ENCODE assay signal across 9 cellular contexts in the genomic region with DNA sequence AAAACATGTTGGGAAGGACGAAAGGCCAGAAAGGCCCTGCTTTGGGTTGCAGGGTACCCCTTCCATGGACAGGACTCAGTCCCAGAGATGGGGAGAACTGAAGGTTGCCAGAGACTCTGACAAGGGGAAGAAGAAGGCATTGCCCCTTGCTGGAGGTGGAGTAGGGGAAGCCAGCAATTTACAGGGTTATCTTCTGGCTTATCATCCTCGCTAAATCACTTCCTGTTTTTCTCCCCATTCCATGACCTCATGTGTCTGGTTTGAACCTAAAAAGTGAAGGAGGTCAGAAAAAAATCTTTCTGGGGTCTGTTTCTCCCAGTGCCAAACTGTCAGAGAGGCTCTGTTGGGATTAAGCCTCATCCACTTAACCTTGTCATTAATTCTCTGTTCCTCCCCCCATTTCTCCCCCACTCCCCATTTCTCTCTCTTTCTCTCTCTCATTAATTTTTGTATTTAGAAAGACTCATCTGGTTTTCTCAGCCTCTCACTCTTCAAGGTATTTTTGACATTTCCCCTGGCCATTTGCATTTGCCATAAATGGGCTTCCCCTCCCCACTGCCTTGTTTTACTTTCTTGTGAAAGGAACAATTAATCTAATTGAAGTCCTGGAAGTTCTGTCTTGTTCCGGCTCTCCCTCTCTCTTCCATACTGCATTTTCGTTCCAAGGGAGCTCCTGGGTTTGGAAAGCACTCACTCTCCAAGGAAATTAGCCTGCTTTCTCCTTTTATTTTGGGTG. TPM values are rescaled to one million over a fixed set of nuclear protein-coding genes. Genes with fewer than 3 reads are reported as not detected.
DNase-seq lines count a peak whose midpoint lies in the region; ATAC-seq and TF ChIP-seq lines count a peak whose summit lies in the region.
"Had no signal": no experiment of that assay in that cellular context is flagged by ENCODE, and none has a peak within 500 bp of the region (broad histone marks: within the 10 kb centered on the region; RNA-seq: fewer than 3 reads in every experiment).

No MANE protein-coding gene starts in this region.

- no peaks in the 10 kb centered on the region for H3K9me2 ChIP-seq in OCI-LY1 (ENCODE audit: low read depth, low read length)

- WGBS in trophoblast cell (ENCODE audit: extremely low coverage, insufficient coverage, insufficient read length): no CpG with 5 or more reads among the region's 4 CpGs

- peak overlapping the region; percentile 39 for H2BK12ac ChIP-seq in trophoblast cell (ENCODE audit: low read length)

- peak overlapping the region; percentile 56; the same call in 1 of the 2 replicates for H3K4me2 ChIP-seq in OCI-LY1 (ENCODE audit: low read length)
- no peak overlapping the region for H3K4me2 ChIP-seq in trophoblast cell (ENCODE audit: low read length)

- no peak overlapping the region for H3K18ac ChIP-seq in trophoblast cell (ENCODE audit: low read length)

- peak overlapping the region; percentile 75 for H3K27ac ChIP-seq in OCI-LY1 (ENCODE audit: low read depth, low read length, poor library complexity, severe bottlenecking)
- peak overlapping the region in 35 of 59 donors; percentile 0 to 70 (median 38) for H3K27ac ChIP-seq in dorsolateral prefrontal cortex
- peak overlapping the region; percentile 94 for H3K27ac ChIP-seq in trophoblast cell (ENCODE audit: low read depth, low read length)
- no peak overlapping the region for H3K27ac ChIP-seq in SJCRH30

- intact Hi-C loops in dorsolateral prefrontal cortex (cut with DNase I): no loop called here

- H2AFZ ChIP-seq in OCI-LY1 (ENCODE audit: low read length) (no peak overlapping the region), trophoblast cell (ENCODE audit: insufficient read depth, low read length, poor library complexity) (no peak overlapping the region)

- no peak overlapping the region for H3K23ac ChIP-seq in trophoblast cell (ENCODE audit: low read length)

- peak overlapping the region; percentile 79 for H2BK5ac ChIP-seq in trophoblast cell (ENCODE audit: low read depth, low read length, poor library complexity)

- no peak overlapping the region for H3K14ac ChIP-seq in trophoblast cell (ENCODE audit: low read length)

- H3K4me3 ChIP-seq in OCI-LY1 (ENCODE audit: low read depth, low read length, poor library complexity, severe bottlenecking) (peak overlapping the region; percentile 1), dorsolateral prefrontal cortex (no peak overlapping the region), trophoblast cell (ENCODE audit: low read depth, low read length) (no peak overlapping the region), SJCRH30 (no peak overlapping the region)

- ATAC-seq in GM19025 (IDR thresholded peaks at IDR 0.05; ENCODE audit: low read depth, unreplicated experiment): peak; percentile 10
- no peak for ATAC-seq in HG02588 (IDR thresholded peaks at IDR 0.05; ENCODE audit: unreplicated experiment)

- peaks cover 28% of the 10 kb centered on the region for H3K4me1 ChIP-seq in OCI-LY1 (ENCODE audit: insufficient read depth, low read length, severe bottlenecking)
- H3K4me1 ChIP-seq in trophoblast cell (ENCODE audit: control insufficient read depth in 1 of 2, insufficient read depth in 2 of 2, low read length in 2 of 2): peaks cover 28 to 52% of the 10 kb centered on the region in 2 experiments
- peaks cover 10% of the 10 kb centered on the region for H3K4me1 ChIP-seq in SJCRH30

- no peaks in the 10 kb centered on the region for H4K20me1 ChIP-seq in OCI-LY1 (ENCODE audit: insufficient read depth, low read length)

- H3K9me3 ChIP-seq in OCI-LY1 (ENCODE audit: low read length) (no peaks in the 10 kb centered on the region), trophoblast cell (ENCODE audit: insufficient read depth, low read depth, low read length) (no peaks in the 10 kb centered on the region), SJCRH30 (replicated peaks) (no peaks in the 10 kb centered on the region)

- H3F3A ChIP-seq in OCI-LY1 (ENCODE audit: insufficient read depth, low read length): no peaks in the 10 kb centered on the region

- H3K36me3 ChIP-seq in OCI-LY1 (ENCODE audit: insufficient read depth, low read length) (no peaks in the 10 kb centered on the region), trophoblast cell (ENCODE audit: control insufficient read depth in 1 of 2, insufficient read depth in 2 of 2, low read length in 2 of 2) (peaks cover 1 to 2% of the 10 kb centered on the region in 2 experiments), SJCRH30 (peaks cover 11% of the 10 kb centered on the region)

- no peak overlapping the region for H2AK5ac ChIP-seq in trophoblast cell (ENCODE audit: low read length)

- H3K9ac ChIP-seq in OCI-LY1 (ENCODE audit: low read length) (peak overlapping the region; percentile 28; the same call in 1 of the 2 replicates), trophoblast cell (ENCODE audit: low read length) (no peak overlapping the region)

- peak overlapping the region; percentile 42 for H4K8ac ChIP-seq in trophoblast cell (ENCODE audit: low read depth, low read length)

- no peak for DNase-seq in dorsolateral prefrontal cortex
- DNase-seq in trophoblast cell: no peak
- DNase-seq in SJCRH30: no peak
- no peak for DNase-seq in pons (ENCODE audit: low spot score)
- no peak for DNase-seq in NCI-H510A treated with DMSO at 0.1 percent for 48 hours (lab: John Stamatoyannopoulos, UW)
- DNase-seq: GF-D8 had no signal

- no peaks in the 10 kb centered on the region for H3K79me2 ChIP-seq in OCI-LY1 (ENCODE audit: insufficient read depth, low read length)
- no peaks in the 10 kb centered on the region for H3K79me2 ChIP-seq in trophoblast cell (ENCODE audit: control insufficient read depth, insufficient read depth, low read length, poor library complexity)

- no peak overlapping the region for H4K12ac ChIP-seq in trophoblast cell (ENCODE audit: low read depth, low read length)

- TF ChIP-seq CTCF in OCI-LY1 (IDR thresholded peaks at IDR 0.05; ENCODE audit: low read length): no peak
- TF ChIP-seq CTCF in dorsolateral prefrontal cortex (IDR thresholded peaks at IDR 0.05 in 54 of 56, conservative IDR thresholded peaks at IDR 0.05 in 2 of 56; ENCODE audit: low read depth in 1 of 56, partially characterized antibody in 56 of 56): no peak

- peak overlapping the region; percentile 36 for H3K4ac ChIP-seq in trophoblast cell (ENCODE audit: low read depth, low read length)

- H4K91ac ChIP-seq in trophoblast cell (ENCODE audit: low read depth, low read length): peak overlapping the region; percentile 77

- peak overlapping the region; percentile 55 for H2BK120ac ChIP-seq in trophoblast cell (ENCODE audit: insufficient read depth, low read length, poor library complexity)

- peaks cover 11% of the 10 kb centered on the region for H3K79me1 ChIP-seq in trophoblast cell (ENCODE audit: low read length)

- no peaks in the 10 kb centered on the region for H3K27me3 ChIP-seq in OCI-LY1 (ENCODE audit: insufficient read depth, low read length)
- H3K27me3 ChIP-seq in dorsolateral prefrontal cortex: no peaks in the 10 kb centered on the region
- H3K27me3 ChIP-seq in trophoblast cell (ENCODE audit: insufficient read depth, low read length): no peaks in the 10 kb centered on the region
- H3K27me3 ChIP-seq in SJCRH30: no peaks in the 10 kb centered on the region

RNA-seq across cellular contexts. Expression of gene NRP2, which starts 17.4 kb away (rescaled TPM):
- total RNA-seq in dorsolateral prefrontal cortex: 10 to 100 TPM; 13.0 to 43.9 (median 24.5) TPM
- 51.2 and 55.2 TPM in 2 replicates for polyA plus RNA-seq in trophoblast cell (2013)
- total RNA-seq in SJCRH30 (2014; rRNA removed; shearing (Covaris generic)): 57.5 and 76.4 TPM in 2 replicates
